ENCODE assay signal across 1 cellular context in genomic region chr21:46324390-46325072, GRCh38.
TF ChIP-seq lines count a peak whose summit lies in the region.

No MANE protein-coding gene starts in this region.

TF ChIP-seq in K562, 482 proteins besides CTCF, POLR2A, EP300 and RAD21 (continued from another document):
- TF ChIP-seq DEAF1 (CRISPR knock-in tag; IDR thresholded peaks at IDR 0.05) (no peak), ELF4 (CRISPR knock-in tag; IDR thresholded peaks at IDR 0.05) (no peak), CUX1 (CRISPR knock-in tag; IDR thresholded peaks at IDR 0.05) (no peak), CEBPG (CRISPR knock-in tag; IDR thresholded peaks at IDR 0.05) (no peak), CEBPG (tag; conservative IDR thresholded peaks at IDR 0.05 in 1 of 2, IDR thresholded peaks at IDR 0.05 in 1 of 2) (no peak), ESRRB (CRISPR knock-in tag; IDR thresholded peaks at IDR 0.05; ENCODE audit: borderline replicate concordance) (no peak), XRCC5 (IDR thresholded peaks at IDR 0.05; ENCODE audit: low read depth, low read length) (no peak; the same call in 1 of the 2 replicates), HLTF (IDR thresholded peaks at IDR 0.05) (no peak), SFPQ (IDR thresholded peaks at IDR 0.05; ENCODE audit: low read depth, low read length) (no peak), ZEB2 (IDR thresholded peaks at IDR 0.05) (no peak), CBX1 (IDR thresholded peaks at IDR 0.05; ENCODE audit: low read depth) (0 out of 2 replicates have a peak, but pooled peaks have one; percentile 48), RBM22 (IDR thresholded peaks at IDR 0.05; ENCODE audit: low read depth, low read length, poor library complexity, severe bottlenecking) (no peak), ZNF316 (IDR thresholded peaks at IDR 0.05) (no peak), GTF3C2 (IDR thresholded peaks at IDR 0.05; ENCODE audit: borderline replicate concordance, extremely low read depth, insufficient read length) (no peak), TEAD1 (CRISPR knock-in tag; IDR thresholded peaks at IDR 0.05) (0 out of 4 replicates have a peak, but pooled peaks of 1 of the 2 experiments have one; percentile 38), MTA1 (IDR thresholded peaks at IDR 0.05; ENCODE audit: borderline replicate concordance) (no peak; the same call in 1 of the 2 replicates), ADNP (tag; IDR thresholded peaks at IDR 0.05) (no peak), POLR2B (IDR thresholded peaks at IDR 0.05; ENCODE audit: low read depth, partially characterized antibody) (peak; percentile 14), FOXJ2 (tag; IDR thresholded peaks at IDR 0.05) (no peak; the same call in none of the 2 replicates), NR4A1 (CRISPR knock-in tag; IDR thresholded peaks at IDR 0.05) (no peak), NR4A1 (tag; IDR thresholded peaks at IDR 0.05) (no peak), SIN3B (IDR thresholded peaks at IDR 0.05; ENCODE audit: low read depth) (no peak), POLR2H (tag; IDR thresholded peaks at IDR 0.05; ENCODE audit: low read depth) (no peak), ELF2 (CRISPR knock-in tag; IDR thresholded peaks at IDR 0.05) (no peak), TRIM28 (IDR thresholded peaks at IDR 0.05) (no peak), FOXK1 (CRISPR knock-in tag; IDR thresholded peaks at IDR 0.05; ENCODE audit: borderline replicate concordance) (peak; percentile 78; the same call in 1 of the 2 replicates), ZFP36 (IDR thresholded peaks at IDR 0.05; ENCODE audit: low read depth, low read length, partially characterized antibody) (no peak), FOSL1 (tag; conservative IDR thresholded peaks at IDR 0.05) (peak; percentile 1; the same call in 1 of the 2 replicates), DPF2 (IDR thresholded peaks at IDR 0.05) (no peak), ILK (tag; IDR thresholded peaks at IDR 0.05; ENCODE audit: borderline replicate concordance, low read depth) (no peak), ZKSCAN1 (IDR thresholded peaks at IDR 0.05; ENCODE audit: low read depth, low read length) (no peak), KLF10 (CRISPR knock-in tag; IDR thresholded peaks at IDR 0.05) (no peak), ZNF431 (CRISPR knock-in tag; IDR thresholded peaks at IDR 0.05) (no peak), ZBTB34 (CRISPR knock-in tag; IDR thresholded peaks at IDR 0.05) (no peak), BACH1 (tag; IDR thresholded peaks at IDR 0.05) (no peak), PHB2 (IDR thresholded peaks at IDR 0.05; ENCODE audit: low read depth) (no peak), NFIX (CRISPR knock-in tag; IDR thresholded peaks at IDR 0.05; ENCODE audit: low read depth) (no peak)
- TF ChIP-seq, protein P1, sequence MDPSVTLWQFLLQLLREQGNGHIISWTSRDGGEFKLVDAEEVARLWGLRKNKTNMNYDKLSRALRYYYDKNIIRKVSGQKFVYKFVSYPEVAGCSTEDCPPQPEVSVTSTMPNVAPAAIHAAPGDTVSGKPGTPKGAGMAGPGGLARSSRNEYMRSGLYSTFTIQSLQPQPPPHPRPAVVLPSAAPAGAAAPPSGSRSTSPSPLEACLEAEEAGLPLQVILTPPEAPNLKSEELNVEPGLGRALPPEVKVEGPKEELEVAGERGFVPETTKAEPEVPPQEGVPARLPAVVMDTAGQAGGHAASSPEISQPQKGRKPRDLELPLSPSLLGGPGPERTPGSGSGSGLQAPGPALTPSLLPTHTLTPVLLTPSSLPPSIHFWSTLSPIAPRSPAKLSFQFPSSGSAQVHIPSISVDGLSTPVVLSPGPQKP (CRISPR knock-in tag; IDR thresholded peaks at IDR 0.05) = no peak
- TF ChIP-seq, protein P2, sequence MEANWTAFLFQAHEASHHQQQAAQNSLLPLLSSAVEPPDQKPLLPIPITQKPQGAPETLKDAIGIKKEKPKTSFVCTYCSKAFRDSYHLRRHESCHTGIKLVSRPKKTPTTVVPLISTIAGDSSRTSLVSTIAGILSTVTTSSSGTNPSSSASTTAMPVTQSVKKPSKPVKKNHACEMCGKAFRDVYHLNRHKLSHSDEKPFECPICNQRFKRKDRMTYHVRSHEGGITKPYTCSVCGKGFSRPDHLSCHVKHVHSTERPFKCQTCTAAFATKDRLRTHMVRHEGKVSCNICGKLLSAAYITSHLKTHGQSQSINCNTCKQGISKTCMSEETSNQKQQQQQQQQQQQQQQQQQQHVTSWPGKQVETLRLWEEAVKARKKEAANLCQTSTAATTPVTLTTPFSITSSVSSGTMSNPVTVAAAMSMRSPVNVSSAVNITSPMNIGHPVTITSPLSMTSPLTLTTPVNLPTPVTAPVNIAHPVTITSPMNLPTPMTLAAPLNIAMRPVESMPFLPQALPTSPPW (CRISPR knock-in tag; IDR thresholded peaks at IDR 0.05) = peak; percentile 93
- TF ChIP-seq, protein P3, sequence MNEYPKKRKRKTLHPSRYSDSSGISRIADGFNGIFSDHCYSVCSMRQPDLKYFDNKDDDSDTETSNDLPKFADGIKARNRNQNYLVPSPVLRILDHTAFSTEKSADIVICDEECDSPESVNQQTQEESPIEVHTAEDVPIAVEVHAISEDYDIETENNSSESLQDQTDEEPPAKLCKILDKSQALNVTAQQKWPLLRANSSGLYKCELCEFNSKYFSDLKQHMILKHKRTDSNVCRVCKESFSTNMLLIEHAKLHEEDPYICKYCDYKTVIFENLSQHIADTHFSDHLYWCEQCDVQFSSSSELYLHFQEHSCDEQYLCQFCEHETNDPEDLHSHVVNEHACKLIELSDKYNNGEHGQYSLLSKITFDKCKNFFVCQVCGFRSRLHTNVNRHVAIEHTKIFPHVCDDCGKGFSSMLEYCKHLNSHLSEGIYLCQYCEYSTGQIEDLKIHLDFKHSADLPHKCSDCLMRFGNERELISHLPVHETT (CRISPR knock-in tag; conservative IDR thresholded peaks at IDR 0.05 in 1 of 2, IDR thresholded peaks at IDR 0.05 in 1 of 2) = peak; percentile 56 to 80; a peak in 2 of 4 replicates
- TF ChIP-seq, protein P4, sequence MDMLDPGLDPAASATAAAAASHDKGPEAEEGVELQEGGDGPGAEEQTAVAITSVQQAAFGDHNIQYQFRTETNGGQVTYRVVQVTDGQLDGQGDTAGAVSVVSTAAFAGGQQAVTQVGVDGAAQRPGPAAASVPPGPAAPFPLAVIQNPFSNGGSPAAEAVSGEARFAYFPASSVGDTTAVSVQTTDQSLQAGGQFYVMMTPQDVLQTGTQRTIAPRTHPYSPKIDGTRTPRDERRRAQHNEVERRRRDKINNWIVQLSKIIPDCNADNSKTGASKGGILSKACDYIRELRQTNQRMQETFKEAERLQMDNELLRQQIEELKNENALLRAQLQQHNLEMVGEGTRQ (CRISPR knock-in tag; IDR thresholded peaks at IDR 0.05) = no peak
